Comparison of ENCODE assay signal across 8 cellular contexts in genomic region chr7:32427769-32428291, GRCh38.
DNase-seq lines count a peak whose midpoint lies in the region; ATAC-seq and TF ChIP-seq lines count a peak whose summit lies in the region.

No MANE protein-coding gene starts in this region.

- TF ChIP-seq CTCF in AG09319 (IDR thresholded peaks at IDR 0.05; ENCODE audit: low read depth, low read length), result peak; percentile 15

- H3K4me1 Mint-ChIP-seq in activated CD4-positive, alpha-beta memory T cell treated with anti-CD3 and anti-CD28 coated beads for 36 hours (ENCODE audit: low read depth), result peaks cover 2% of the 10 kb centered on the region
- no peaks in the 10 kb centered on the region for H3K4me1 Mint-ChIP-seq in effector memory CD8-positive, alpha-beta T cell (ENCODE audit: low read depth in 2 of 2)

- no peaks in the 10 kb centered on the region for H3K36me3 ChIP-seq in mesodermal cell (ENCODE audit: control insufficient read depth, insufficient read depth, low read length)

- H3K36me3 Mint-ChIP-seq in activated CD4-positive, alpha-beta memory T cell treated with anti-CD3 and anti-CD28 coated beads for 36 hours, result no peaks in the 10 kb centered on the region
- no peaks in the 10 kb centered on the region for H3K36me3 Mint-ChIP-seq in effector memory CD8-positive, alpha-beta T cell (ENCODE audit: insufficient read depth)

- WGBS in mesodermal cell (ENCODE audit: insufficient coverage in 2 of 2), 2 experiments, result 1% methylated on average over 31 to 36 of the region's 48 CpGs

- H3K27ac ChIP-seq in mesodermal cell (ENCODE audit: low read depth, low read length, severe bottlenecking), result no peak overlapping the region

- CTCF ChIA-PET in activated CD4-positive, alpha-beta memory T cell treated with anti-CD3 and anti-CD28 coated beads for 36 hours (lab: Charles Lee), result interaction anchor here (0.6 kb wide), 1 partner anchor 22 kb away, joined by 3 read pairs; no protein-coding TSS in a partner anchor

- no peak overlapping the region for H3K27ac Mint-ChIP-seq in activated CD4-positive, alpha-beta memory T cell treated with anti-CD3 and anti-CD28 coated beads for 36 hours
- H3K27ac Mint-ChIP-seq in effector memory CD8-positive, alpha-beta T cell, result no peak overlapping the region

- POLR2A ChIA-PET in activated CD4-positive, alpha-beta memory T cell treated with anti-CD3 and anti-CD28 coated beads for 36 hours (lab: Charles Lee), result interaction anchor here (0.6 kb wide), 1 partner anchor 11 kb away, joined by 3 read pairs; no protein-coding TSS in a partner anchor

- peak; percentile 12 for DNase-seq in AG09319 (ENCODE audit: extremely low read depth, low read depth)
- DNase-seq in NCI-H1105 treated with DMSO at 0.1 percent for 48 hours (lab: John Stamatoyannopoulos, UW), result peak; percentile 40
- DNase-seq in activated CD4-positive, alpha-beta memory T cell treated with anti-CD3 and anti-CD28 coated beads for 36 hours, result peak; percentile 72
- peak; percentile 6 to 18 (median 11) for DNase-seq in effector memory CD8-positive, alpha-beta T cell
- peak; percentile 58 to 60 for DNase-seq in stimulated activated CD8-positive, alpha-beta memory T cell treated with anti-CD3 and anti-CD28 coated beads, Interleukin-2, amount 100 ng/mL, for 48 hours (ENCODE audit: low read depth in 2 of 2)

- H3K4me3 Mint-ChIP-seq in activated CD4-positive, alpha-beta memory T cell treated with anti-CD3 and anti-CD28 coated beads for 36 hours, result no peak overlapping the region
- no peak overlapping the region for H3K4me3 Mint-ChIP-seq in effector memory CD8-positive, alpha-beta T cell

- H3K9me3 ChIP-seq in mesodermal cell (ENCODE audit: control insufficient read depth, low read length), result no peaks in the 10 kb centered on the region

- ATAC-seq in GM19463 (IDR thresholded peaks at IDR 0.05; ENCODE audit: unreplicated experiment) (peak; percentile 85), HG03025 (IDR thresholded peaks at IDR 0.05; ENCODE audit: low FRiP score, unreplicated experiment) (no peak)
- ATAC-seq in effector memory CD8-positive, alpha-beta T cell (replicated peaks), result no peak

- peaks cover 43% of the 10 kb centered on the region for H3K27me3 Mint-ChIP-seq in activated CD4-positive, alpha-beta memory T cell treated with anti-CD3 and anti-CD28 coated beads for 36 hours
- H3K27me3 Mint-ChIP-seq in effector memory CD8-positive, alpha-beta T cell, result peaks cover 66 to 76% of the 10 kb centered on the region in 2 donors

- H3K9me3 Mint-ChIP-seq in activated CD4-positive, alpha-beta memory T cell treated with anti-CD3 and anti-CD28 coated beads for 36 hours, result peaks cover 4% of the 10 kb centered on the region
- H3K9me3 Mint-ChIP-seq in effector memory CD8-positive, alpha-beta T cell, result peaks cover 0 to 2% of the 10 kb centered on the region in 2 donors

- peak overlapping the region; percentile 18 for H3K4me3 ChIP-seq in mesodermal cell (ENCODE audit: extremely low read depth, insufficient read depth, low read length, poor library complexity, severe bottlenecking)

- peaks cover 6% of the 10 kb centered on the region for H3K4me1 ChIP-seq in mesodermal cell (ENCODE audit: control insufficient read depth, insufficient read depth, low read length, poor library complexity, severe bottlenecking)

- intact Hi-C loops in activated CD4-positive, alpha-beta memory T cell treated with anti-CD3 and anti-CD28 coated beads for 36 hours (cut with micrococcal nuclease), result no loop called here

Comparison
In these comparisons a context has a peak if more than half of its experiments do, and no peak if none do; other contexts are left out.
1. DNase-seq: peak in every context shown above with its lines; median percentile 72 in activated CD4-positive, alpha-beta memory T cell treated with anti-CD3 and anti-CD28 coated beads for 36 hours; 59 in stimulated activated CD8-positive, alpha-beta memory T cell treated with anti-CD3 and anti-CD28 coated beads, Interleukin-2, amount 100 ng/mL, for 48 hours; 40 in NCI-H1105 treated with DMSO at 0.1 percent for 48 hours; 12 in AG09319; 11 in effector memory CD8-positive, alpha-beta T cell.